8 cellular contexts compared by ENCODE assay signal in genomic region chr6:24855389-24856245, GRCh38. TPM values are rescaled to one million over a fixed set of nuclear protein-coding genes. Genes with fewer than 3 reads are reported as not detected.
DNase-seq lines count a peak whose midpoint lies in the region; ATAC-seq and TF ChIP-seq lines count a peak whose summit lies in the region.

No MANE protein-coding gene starts in this region.

- peaks cover 98% of the 10 kb centered on the region for H3K36me3 ChIP-seq in neutrophil
- no peaks in the 10 kb centered on the region for H3K36me3 ChIP-seq in thoracic aorta

- peak; percentile 52 for ATAC-seq in thoracic aorta (ENCODE audit: insufficient number of reproducible peaks, low FRiP score, low read depth)

- no peaks in the 10 kb centered on the region for H3K27me3 Mint-ChIP-seq in activated T-helper 2 cell treated with anti-CD3 and anti-CD28 coated beads, Interferon-gamma antibody, Interleukin-2, Interleukin-4, amounts not matched to agents 10 μg/mL and 5 μg/mL and 100 μg/mL, durations not matched to agents 14 hours and 24 hours and 36 hours (ENCODE audit: low read depth)

- DNase-seq in NCI-H2081 (lab: John Stamatoyannopoulos, UW) (peak; percentile 70 to 82), NCI-H2081 treated with DMSO at 0.1 percent for 48 hours (lab: John Stamatoyannopoulos, UW) (no peak), Kasumi-1 (lab: John Stamatoyannopoulos, UW) (peak; percentile 76 to 83), RPMI7951 (ENCODE audit: low read depth) (peak; percentile 65), fibroblast of villous mesenchyme (ENCODE audit: low read depth) (peak; percentile 78), thoracic aorta (ENCODE audit: low spot score) (no peak)
- peak; percentile 57 for DNase-seq in activated T-helper 2 cell treated with anti-CD3 and anti-CD28 coated beads, Interferon-gamma antibody, Interleukin-2, Interleukin-4, amounts not matched to agents 10 μg/mL and 5 μg/mL and 100 μg/mL, durations not matched to agents 14 hours and 24 hours and 36 hours (ENCODE audit: low spot score)

- H3K27ac Mint-ChIP-seq in activated T-helper 2 cell treated with anti-CD3 and anti-CD28 coated beads, Interferon-gamma antibody, Interleukin-2, Interleukin-4, amounts not matched to agents 10 μg/mL and 5 μg/mL and 100 μg/mL, durations not matched to agents 14 hours and 24 hours and 36 hours, result peak overlapping the region; percentile 31

- H3K9me3 ChIP-seq in neutrophil, result no peaks in the 10 kb centered on the region
- no peaks in the 10 kb centered on the region for H3K9me3 ChIP-seq in thoracic aorta

- H3K9me3 Mint-ChIP-seq in activated T-helper 2 cell treated with anti-CD3 and anti-CD28 coated beads, Interferon-gamma antibody, Interleukin-2, Interleukin-4, amounts not matched to agents 10 μg/mL and 5 μg/mL and 100 μg/mL, durations not matched to agents 14 hours and 24 hours and 36 hours, result no peaks in the 10 kb centered on the region

- intact Hi-C loops in activated T-helper 2 cell treated with anti-CD3 and anti-CD28 coated beads, Interferon-gamma antibody, Interleukin-2, Interleukin-4, amounts not matched to agents 10 μg/mL and 5 μg/mL and 100 μg/mL, durations not matched to agents 14 hours and 24 hours and 36 hours (cut with micrococcal nuclease), result loop anchor here (1.0 to 5.0 kb wide), 6 partner anchors 53 to 312 kb away; no protein-coding TSS in a partner anchor

- H3K36me3 Mint-ChIP-seq in activated T-helper 2 cell treated with anti-CD3 and anti-CD28 coated beads, Interferon-gamma antibody, Interleukin-2, Interleukin-4, amounts not matched to agents 10 μg/mL and 5 μg/mL and 100 μg/mL, durations not matched to agents 14 hours and 24 hours and 36 hours (ENCODE audit: low read depth), result peaks cover 58% of the 10 kb centered on the region

- H3K27me3 ChIP-seq in neutrophil (no peaks in the 10 kb centered on the region), thoracic aorta (replicated peaks; ENCODE audit: insufficient read depth) (no peaks in the 10 kb centered on the region)

- H3K27ac ChIP-seq in neutrophil (peak overlapping the region; percentile 97), thoracic aorta (peak overlapping the region; percentile 34 to 54)

- H3K4me1 ChIP-seq in neutrophil (ENCODE audit: control insufficient read depth in 1 of 2, insufficient read depth in 1 of 2, low read depth in 1 of 2, low read length in 1 of 2), result peaks cover 53 to 54% of the 10 kb centered on the region in 2 experiments
- H3K4me1 ChIP-seq in thoracic aorta (ENCODE audit: control insufficient read depth in 1 of 2, low read depth in 2 of 2), result peaks cover 0 to 18% of the 10 kb centered on the region in 2 donors

- peaks cover 49% of the 10 kb centered on the region for H3K4me1 Mint-ChIP-seq in activated T-helper 2 cell treated with anti-CD3 and anti-CD28 coated beads, Interferon-gamma antibody, Interleukin-2, Interleukin-4, amounts not matched to agents 10 μg/mL and 5 μg/mL and 100 μg/mL, durations not matched to agents 14 hours and 24 hours and 36 hours (ENCODE audit: low read depth)

- H3K4me3 ChIP-seq in fibroblast of villous mesenchyme (ENCODE audit: low read depth, low read length) (no peak overlapping the region), neutrophil (ENCODE audit: low read depth in 1 of 2, low read length in 1 of 2) (no peak overlapping the region), thoracic aorta (peak overlapping the region; percentile 42)

- TF ChIP-seq CTCF in fibroblast of villous mesenchyme (IDR thresholded peaks at IDR 0.05; ENCODE audit: insufficient read depth, low read depth, low read length) (peak; percentile 88), neutrophil (IDR thresholded peaks at IDR 0.05) (peak; percentile 82), thoracic aorta (IDR thresholded peaks at IDR 0.05) (peak; percentile 88)

- no peak overlapping the region for H3K4me3 Mint-ChIP-seq in activated T-helper 2 cell treated with anti-CD3 and anti-CD28 coated beads, Interferon-gamma antibody, Interleukin-2, Interleukin-4, amounts not matched to agents 10 μg/mL and 5 μg/mL and 100 μg/mL, durations not matched to agents 14 hours and 24 hours and 36 hours (ENCODE audit: low read depth)

RNA-seq across cellular contexts. Expression of gene ARMH2, which starts 56.9 kb away (rescaled TPM):
- total RNA-seq in RPMI7951 (2014; rRNA removed; shearing (Covaris generic)), result not detected in 2 replicates
- total RNA-seq in activated T-helper 2 cell treated with anti-CD3 and anti-CD28 coated beads, Interferon-gamma antibody, Interleukin-2, Interleukin-4, amounts not matched to agents 10 μg/mL and 5 μg/mL and 100 μg/mL, durations not matched to agents 14 hours and 24 hours and 36 hours, result not detected in 2 replicates
- not detected in 2 replicates for total RNA-seq in fibroblast of villous mesenchyme
- not detected for total RNA-seq in thoracic aorta

Comparison
In these comparisons a context has a peak if more than half of its experiments do, and no peak if none do; other contexts are left out.
1. DNase-seq: peak in NCI-H2081 (2 of 2), Kasumi-1 (2 of 2), RPMI7951 (single experiment), activated T-helper 2 cell treated with anti-CD3 and anti-CD28 coated beads, Interferon-gamma antibody, Interleukin-2, Interleukin-4, amounts not matched to agents 10 μg/mL and 5 μg/mL and 100 μg/mL, durations not matched to agents 14 hours and 24 hours and 36 hours (single experiment) and fibroblast of villous mesenchyme (single experiment); none in NCI-H2081 treated with DMSO at 0.1 percent for 48 hours (single experiment) and thoracic aorta (single experiment).
2. Peak in every context shown above with its lines, with median percentiles within 50 percentile points of each other: CTCF ChIP-seq.